ENCODE assay signal across 1 cellular context in the genomic region with DNA sequence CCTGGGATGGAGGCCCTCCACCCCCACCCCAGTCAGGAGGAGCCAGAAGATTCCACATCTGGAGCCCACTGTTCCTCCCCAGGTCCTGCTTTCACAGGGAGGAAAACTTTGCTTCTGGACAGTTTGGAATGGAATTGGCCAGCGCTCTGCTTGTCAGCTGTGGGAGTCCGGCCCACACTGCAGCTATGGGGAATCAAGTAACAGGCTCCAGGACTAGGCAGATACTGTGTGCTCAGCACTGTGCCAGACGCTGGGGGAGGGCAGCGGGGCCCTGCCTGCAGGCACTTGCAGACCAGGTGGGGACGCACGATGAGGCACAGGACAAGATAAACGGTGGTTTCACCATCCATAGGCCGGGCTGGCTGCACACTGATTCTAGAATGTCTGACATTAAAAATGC.
TF ChIP-seq lines count a peak whose summit lies in the region.

No MANE protein-coding gene starts in this region.

TF ChIP-seq in HepG2, 621 proteins besides CTCF, POLR2A, EP300 and RAD21 (continued from another document):
- TF ChIP-seq THAP9 (CRISPR knock-in tag; IDR thresholded peaks at IDR 0.05; ENCODE audit: borderline replicate concordance) (0 out of 2 replicates have a peak, but pooled peaks have one; percentile 20), ZNF687 (CRISPR knock-in tag; IDR thresholded peaks at IDR 0.05) (peak; percentile 73), ISL2 (CRISPR knock-in tag; IDR thresholded peaks at IDR 0.05) (no peak), ZNF792 (CRISPR knock-in tag; IDR thresholded peaks at IDR 0.05) (no peak), ZC3H13 (CRISPR knock-in tag; IDR thresholded peaks at IDR 0.05) (no peak), CHD4 (IDR thresholded peaks at IDR 0.05; ENCODE audit: borderline replicate concordance, low read length) (0 out of 2 replicates have a peak, but pooled peaks have one; percentile 27), NONO (IDR thresholded peaks at IDR 0.05) (no peak), NONO (CRISPR knock-in tag; conservative IDR thresholded peaks at IDR 0.05) (0 out of 2 replicates have a peak, but pooled peaks have one; percentile 38), ZNF781 (CRISPR knock-in tag; IDR thresholded peaks at IDR 0.05; ENCODE audit: borderline replicate concordance, not compliant biosample characterization) (peak; percentile 20), SOX13 (IDR thresholded peaks at IDR 0.05) (no peak), SOX13 (CRISPR knock-in tag; conservative IDR thresholded peaks at IDR 0.05 in 1 of 2, IDR thresholded peaks at IDR 0.05 in 1 of 2) (0 out of 4 replicates have a peak, but pooled peaks of 1 of the 2 experiments have one; percentile 1), EED (CRISPR knock-in tag; IDR thresholded peaks at IDR 0.05) (no peak), NKX3-1 (CRISPR knock-in tag; IDR thresholded peaks at IDR 0.05) (no peak), SYNCRIP (IDR thresholded peaks at IDR 0.05; ENCODE audit: insufficient read depth, low read depth, low read length) (no peak)
- TF ChIP-seq, protein P1, sequence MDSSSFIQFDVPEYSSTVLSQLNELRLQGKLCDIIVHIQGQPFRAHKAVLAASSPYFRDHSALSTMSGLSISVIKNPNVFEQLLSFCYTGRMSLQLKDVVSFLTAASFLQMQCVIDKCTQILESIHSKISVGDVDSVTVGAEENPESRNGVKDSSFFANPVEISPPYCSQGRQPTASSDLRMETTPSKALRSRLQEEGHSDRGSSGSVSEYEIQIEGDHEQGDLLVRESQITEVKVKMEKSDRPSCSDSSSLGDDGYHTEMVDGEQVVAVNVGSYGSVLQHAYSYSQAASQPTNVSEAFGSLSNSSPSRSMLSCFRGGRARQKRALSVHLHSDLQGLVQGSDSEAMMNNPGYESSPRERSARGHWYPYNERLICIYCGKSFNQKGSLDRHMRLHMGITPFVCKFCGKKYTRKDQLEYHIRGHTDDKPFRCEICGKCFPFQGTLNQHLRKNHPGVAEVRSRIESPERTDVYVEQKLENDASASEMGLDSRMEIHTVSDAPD (CRISPR knock-in tag; IDR thresholded peaks at IDR 0.05) = no peak
- TF ChIP-seq, protein P2, sequence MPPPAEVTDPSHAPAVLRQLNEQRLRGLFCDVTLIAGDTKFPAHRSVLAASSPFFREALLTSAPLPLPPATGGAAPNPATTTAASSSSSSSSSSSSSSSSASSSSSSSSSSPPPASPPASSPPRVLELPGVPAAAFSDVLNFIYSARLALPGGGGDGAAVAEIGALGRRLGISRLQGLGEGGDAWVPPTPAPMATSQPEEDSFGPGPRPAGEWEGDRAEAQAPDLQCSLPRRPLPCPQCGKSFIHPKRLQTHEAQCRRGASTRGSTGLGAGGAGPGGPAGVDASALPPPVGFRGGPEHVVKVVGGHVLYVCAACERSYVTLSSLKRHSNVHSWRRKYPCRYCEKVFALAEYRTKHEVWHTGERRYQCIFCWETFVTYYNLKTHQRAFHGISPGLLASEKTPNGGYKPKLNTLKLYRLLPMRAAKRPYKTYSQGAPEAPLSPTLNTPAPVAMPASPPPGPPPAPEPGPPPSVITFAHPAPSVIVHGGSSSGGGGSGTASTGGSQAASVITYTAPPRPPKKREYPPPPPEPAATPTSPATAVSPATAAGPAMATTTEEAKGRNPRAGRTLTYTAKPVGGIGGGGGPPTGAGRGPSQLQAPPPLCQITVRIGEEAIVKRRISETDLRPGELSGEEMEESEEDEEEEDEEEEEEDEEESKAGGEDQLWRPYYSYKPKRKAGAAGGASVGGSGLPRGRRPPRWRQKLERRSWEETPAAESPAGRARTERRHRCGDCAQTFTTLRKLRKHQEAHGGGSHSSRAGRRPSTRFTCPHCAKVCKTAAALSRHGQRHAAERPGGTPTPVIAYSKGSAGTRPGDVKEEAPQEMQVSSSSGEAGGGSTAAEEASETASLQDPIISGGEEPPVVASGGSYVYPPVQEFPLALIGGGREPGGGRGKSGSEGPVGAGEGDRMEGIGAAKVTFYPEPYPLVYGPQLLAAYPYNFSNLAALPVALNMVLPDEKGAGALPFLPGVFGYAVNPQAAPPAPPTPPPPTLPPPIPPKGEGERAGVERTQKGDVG (CRISPR knock-in tag; IDR thresholded peaks at IDR 0.05; ENCODE audit: borderline replicate concordance) = 0 out of 2 replicates have a peak, but pooled peaks have one; percentile 19
TF ChIP-seq in HepG2: peak in this region for 29.
